ENCODE assay signal across 9 cellular contexts in the genomic region with DNA sequence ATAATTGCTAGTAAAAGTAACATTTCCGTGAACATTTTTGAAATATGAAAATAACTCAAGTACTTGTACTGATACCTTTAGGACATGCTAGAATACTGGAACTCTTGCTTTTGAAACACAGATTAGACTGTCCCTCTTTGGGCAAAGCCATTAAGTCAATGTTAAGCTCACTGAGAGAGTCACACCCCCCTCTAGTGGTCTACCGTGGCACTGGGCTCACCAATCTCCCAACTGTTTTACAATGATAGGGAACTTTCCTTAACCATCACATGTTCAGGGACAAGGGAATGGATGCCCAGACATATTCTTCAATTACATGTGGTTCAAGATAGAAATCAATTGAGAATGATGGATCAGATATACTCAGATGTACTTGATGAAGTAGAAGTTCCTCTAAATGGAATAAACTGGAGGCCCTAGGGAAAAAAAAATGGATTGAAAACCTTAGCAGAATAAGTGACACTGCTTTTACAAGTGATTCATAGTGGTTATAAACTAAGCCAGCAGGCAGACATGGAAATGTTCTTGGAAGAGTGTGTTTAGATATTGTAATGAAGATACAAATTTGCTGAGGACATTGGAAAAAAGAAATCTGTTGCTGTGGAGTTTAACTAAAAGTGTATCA. TPM values are rescaled to one million over a fixed set of nuclear protein-coding genes. Genes with fewer than 3 reads are reported as not detected.
DNase-seq lines count a peak whose midpoint lies in the region; ATAC-seq, FAIRE-seq and TF ChIP-seq lines count a peak whose summit lies in the region.
"Had no signal": no experiment of that assay in that cellular context is flagged by ENCODE, and none has a peak within 500 bp of the region (broad histone marks: within the 10 kb centered on the region; RNA-seq: fewer than 3 reads in every experiment).

No MANE protein-coding gene starts in this region.

- peak overlapping the region; percentile 43 for H3K27ac Mint-ChIP-seq in WTC11
- H3K27ac Mint-ChIP-seq: stimulated activated naive CD8-positive, alpha-beta T cell treated with anti-CD3 and anti-CD28 coated beads, Interleukin-15, Interleukin-2, amounts not matched to agents 100 ng/mL and 50 ng/mL, for 24 hours had no signal

- peak; percentile 5 for DNase-seq in NCI-H2029 (lab: John Stamatoyannopoulos, UW)
- DNase-seq in NCI-H2029 treated with DMSO at 0.1 percent for 48 hours (lab: John Stamatoyannopoulos, UW): no peak
- peak; percentile 69 for DNase-seq in NCI-H1694 (lab: John Stamatoyannopoulos, UW)
- peak; percentile 89 for DNase-seq in WTC11 (ENCODE audit: low spot score)
- DNase-seq in bronchial epithelial cell (ENCODE audit: low read depth): peak; percentile 38
- DNase-seq in kidney epithelial cell (ENCODE audit: low read depth): peak; percentile 14
- peak; percentile 62 for DNase-seq in stimulated activated CD4-positive, alpha-beta T cell treated with anti-CD3 and anti-CD28 coated beads, Interleukin-1b, Interleukin-23, amount 100 ng/mL, for 48 hours

- H3K27me3 ChIP-seq in bronchial epithelial cell (ENCODE audit: control insufficient read depth, insufficient read depth, low read length) (no peaks in the 10 kb centered on the region), kidney epithelial cell (ENCODE audit: control insufficient read depth, insufficient read depth, low read length) (no peaks in the 10 kb centered on the region)

- POLR2A ChIA-PET in WTC11 (lab: Charles Lee): interaction anchor here (0.5 to 1.2 kb wide), 6 partner anchors 14 to 294 kb away, joined by 3 to 6 read pairs (median 4); no protein-coding TSS in a partner anchor

- peaks cover 16% of the 10 kb centered on the region for H3K36me3 Mint-ChIP-seq in WTC11

- no peak overlapping the region for H3K4me3 Mint-ChIP-seq in WTC11
- H3K4me3 Mint-ChIP-seq: stimulated activated naive CD8-positive, alpha-beta T cell treated with anti-CD3 and anti-CD28 coated beads, Interleukin-15, Interleukin-2, amounts not matched to agents 100 ng/mL and 50 ng/mL, for 24 hours had no signal

- H3K36me3 ChIP-seq in bronchial epithelial cell (ENCODE audit: control insufficient read depth, insufficient read depth, low read length) (no peaks in the 10 kb centered on the region), kidney epithelial cell (ENCODE audit: control insufficient read depth, insufficient read depth, low read length) (no peaks in the 10 kb centered on the region)

- H3K27me3 Mint-ChIP-seq in WTC11 (ENCODE audit: low read depth): no peaks in the 10 kb centered on the region

- no peak for FAIRE-seq in bronchial epithelial cell (lab: Jason Lieb, UNC)

- no peak overlapping the region for H3K4me3 ChIP-seq in bronchial epithelial cell (ENCODE audit: low read depth, low read length)
- H3K4me3 ChIP-seq in kidney epithelial cell (ENCODE audit: low read depth, low read length): no peak overlapping the region

- CTCF ChIA-PET in WTC11 (lab: Charles Lee): interaction anchor here (0.5 to 5.4 kb wide), 21 partner anchors 9 to 271 kb away, joined by 3 to 37 read pairs (median 4); a partner anchor contains a TSS

- H3K9me3 Mint-ChIP-seq in WTC11: no peaks in the 10 kb centered on the region
- H3K9me3 Mint-ChIP-seq: stimulated activated naive CD8-positive, alpha-beta T cell treated with anti-CD3 and anti-CD28 coated beads, Interleukin-15, Interleukin-2, amounts not matched to agents 100 ng/mL and 50 ng/mL, for 24 hours had no signal

- peak; percentile 77 for ATAC-seq in WTC11
- no peak for ATAC-seq in HG03469 (IDR thresholded peaks at IDR 0.05; ENCODE audit: unreplicated experiment)

- peaks cover 17% of the 10 kb centered on the region for H3K4me1 Mint-ChIP-seq in WTC11

- peak; percentile 84 for TF ChIP-seq CTCF in WTC11 (IDR thresholded peaks at IDR 0.05)
- peak; percentile 71 for TF ChIP-seq CTCF in bronchial epithelial cell (IDR thresholded peaks at IDR 0.05; ENCODE audit: insufficient read depth, low read length, severe bottlenecking)
- TF ChIP-seq CTCF in kidney epithelial cell (IDR thresholded peaks at IDR 0.05; ENCODE audit: insufficient read depth, low read length, poor library complexity, severe bottlenecking): peak; percentile 92

TF ChIP-seq in WTC11, 78 proteins besides CTCF, POLR2A, EP300 and RAD21:
- TF ChIP-seq ETV6 (CRISPR knock-in tag; IDR thresholded peaks at IDR 0.05): no peak
- TF ChIP-seq, protein P1, sequence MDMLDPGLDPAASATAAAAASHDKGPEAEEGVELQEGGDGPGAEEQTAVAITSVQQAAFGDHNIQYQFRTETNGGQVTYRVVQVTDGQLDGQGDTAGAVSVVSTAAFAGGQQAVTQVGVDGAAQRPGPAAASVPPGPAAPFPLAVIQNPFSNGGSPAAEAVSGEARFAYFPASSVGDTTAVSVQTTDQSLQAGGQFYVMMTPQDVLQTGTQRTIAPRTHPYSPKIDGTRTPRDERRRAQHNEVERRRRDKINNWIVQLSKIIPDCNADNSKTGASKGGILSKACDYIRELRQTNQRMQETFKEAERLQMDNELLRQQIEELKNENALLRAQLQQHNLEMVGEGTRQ (CRISPR knock-in tag; IDR thresholded peaks at IDR 0.05): peak; percentile 52; the same call in 1 of the 2 replicates
- TF ChIP-seq ELF4 (CRISPR knock-in tag; IDR thresholded peaks at IDR 0.05; ENCODE audit: low read depth): no peak
- no peak for TF ChIP-seq CREM (CRISPR knock-in tag; IDR thresholded peaks at IDR 0.05)
- no peak for TF ChIP-seq ZNF671 (CRISPR knock-in tag; IDR thresholded peaks at IDR 0.05)
- no peak for TF ChIP-seq ZNF232 (CRISPR knock-in tag; IDR thresholded peaks at IDR 0.05)

RNA-seq across cellular contexts. Expression of a gene that starts 17.8 kb away (rescaled TPM):
- total RNA-seq in WTC11 (2021) (330 to 387 TPM (median 352 TPM) in 3 replicates), bronchial epithelial cell (not detected in 2 replicates), kidney epithelial cell (0.34 TPM in 1 of 2 replicates, not detected in the other)

RNA-seq across cellular contexts. Expression of a gene that starts 42.0 kb away (rescaled TPM):
- total RNA-seq in WTC11 (2021) (not detected in 3 replicates), bronchial epithelial cell (not detected in 2 replicates), kidney epithelial cell (not detected in 2 replicates)

RNA-seq across cellular contexts. Expression of a gene that starts 59.8 kb away (rescaled TPM):
- total RNA-seq in WTC11 (2021) (0.50 TPM in 1 of 3 replicates, not detected in the others), bronchial epithelial cell (not detected in 2 replicates), kidney epithelial cell (not detected in 2 replicates)

Comparison
In these comparisons a context has a peak if more than half of its experiments do, and no peak if none do; other contexts are left out.
1. RNA of a gene that starts 17.8 kb away (total RNA-seq): 330 to 387 TPM in WTC11; not detected in bronchial epithelial cell and 0.34 TPM in kidney epithelial cell; every median in the first group is over 100 times any median in the second.
2. Peak in every context shown above with its lines, with median percentiles within 50 percentile points of each other: CTCF ChIP-seq.